ENCODE assay signal across 18 cellular contexts in the genomic region with DNA sequence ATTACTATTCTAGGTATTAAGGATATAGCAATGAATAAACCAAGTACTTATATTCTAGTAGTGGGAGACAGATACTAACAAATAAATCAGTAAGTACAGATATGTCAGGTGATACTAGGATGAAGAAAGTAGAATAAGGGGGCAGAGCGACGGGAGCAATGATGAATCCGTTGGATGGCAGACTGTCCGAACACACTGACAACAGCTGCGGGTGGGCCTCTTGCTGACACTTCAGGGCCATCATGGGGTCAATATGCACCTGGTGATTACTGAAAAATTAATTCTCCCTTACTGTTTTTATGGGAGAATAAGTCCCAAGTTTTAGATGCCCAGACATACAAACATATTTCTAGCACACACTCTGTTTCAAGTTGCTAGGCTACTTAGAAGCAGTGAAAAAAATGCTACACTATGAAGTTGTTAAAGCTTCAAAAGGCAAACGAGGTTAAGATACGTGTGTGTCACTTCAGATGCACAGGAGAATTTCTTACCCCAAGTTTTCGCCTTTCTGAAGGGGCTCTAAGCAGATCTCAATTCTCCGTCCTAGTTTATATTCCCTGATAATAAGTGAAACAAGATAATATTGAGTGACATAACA.
DNase-seq lines count a peak whose midpoint lies in the region; ATAC-seq and TF ChIP-seq lines count a peak whose summit lies in the region.
"Had no signal": no experiment of that assay in that cellular context is flagged by ENCODE, and none has a peak within 500 bp of the region (broad histone marks: within the 10 kb centered on the region; RNA-seq: fewer than 3 reads in every experiment).

No MANE protein-coding gene starts in this region.

- H2BK15ac ChIP-seq in IMR-90 (ENCODE audit: low read depth, low read length), result no peak overlapping the region; the same call in 1 of the 3 replicates

- DNase-seq in IMR-90, result peak; percentile 4
- DNase-seq in ascending aorta (ENCODE audit: low spot score in 2 of 2), result no peak
- DNase-seq in kidney tubule cell (ENCODE audit: low spot score), result peak; percentile 27
- no peak for DNase-seq in upper lobe of right lung
- no peak for DNase-seq in NCI-H1092 treated with DMSO at 0.1 percent for 48 hours (lab: John Stamatoyannopoulos, UW)
- no peak for DNase-seq in sigmoid colon
- DNase-seq: activated CD4-positive, alpha-beta T cell treated with anti-CD3 and anti-CD28 coated beads for 36 hours; activated CD8-positive, alpha-beta memory T cell treated with anti-CD3 and anti-CD28 coated beads, Interleukin-2, amount 50 U/mL, for 4 hours; activated naive CD4-positive, alpha-beta T cell treated with Interleukin-2 at 50 U/mL for 16 hours; DMS79 treated with DMSO at 0.1 percent for 48 hours; left cardiac atrium; NCI-H2171 treated with DMSO at 0.1 percent for 48 hours; NK-92 treated with Interleukin-12 subunit alpha and Interleukin-12 subunit beta, amount 100 ng/mL, for 24 hours; ovary; SIG-M5 had no signal

- H3K4me3 ChIP-seq in IMR-90 (ENCODE audit: insufficient read depth, low read depth, low read length) (no peak overlapping the region), ascending aorta (no peak overlapping the region), upper lobe of right lung (no peak overlapping the region), sigmoid colon (no peak overlapping the region)
- H3K4me3 ChIP-seq: ovary, skin epidermis, tibial nerve had no signal

- intact Hi-C loops in IMR-90 (cut with micrococcal nuclease) (no loop called here), ascending aorta (cut with DNase I) (loop anchor here (5.0 to 10.0 kb wide), 3 partner anchors 46 to 79 kb away; partner anchors contain the start of gene USP40), upper lobe of right lung (cut with DNase I) (no loop called here), sigmoid colon (cut with DNase I) (no loop called here)

- no peak overlapping the region for H2AK9ac ChIP-seq in IMR-90 (replicated peaks; ENCODE audit: low read depth, low read length, poor library complexity)

- ATAC-seq in IMR-90 (ENCODE audit: low read depth) (no peak), upper lobe of right lung (peak; percentile 24), GM19035 (IDR thresholded peaks at IDR 0.05; ENCODE audit: unreplicated experiment) (no peak)
- ATAC-seq: activated CD4-positive, alpha-beta T cell treated with anti-CD3 and anti-CD28 coated beads for 36 hours had no signal

- peaks cover 20% of the 10 kb centered on the region for H3K4me1 ChIP-seq in IMR-90 (ENCODE audit: control insufficient read depth, insufficient read depth, low read length)
- peaks cover 7 to 39% of the 10 kb centered on the region in 2 donors for H3K4me1 ChIP-seq in ascending aorta
- H3K4me1 ChIP-seq in upper lobe of right lung, result peaks cover 23% of the 10 kb centered on the region
- peaks cover 0 to 4% (median 0%) of the 10 kb centered on the region in 4 donors for H3K4me1 ChIP-seq in sigmoid colon

- H3K23ac ChIP-seq in IMR-90 (ENCODE audit: low read depth, low read length), result peak overlapping the region; percentile 87; the same call in 1 of the 2 replicates

- peak overlapping the region; percentile 74; the same call in 1 of the 2 replicates for H3K56ac ChIP-seq in IMR-90 (ENCODE audit: extremely low read depth, insufficient read depth, low read length)

- no TSS peak for BruUV-seq in IMR-90 (replicated peaks; lab: Mats Ljungman, UMichigan)

- H3K9me3 ChIP-seq in IMR-90 (ENCODE audit: control insufficient read depth, insufficient read depth, low read length) (no peaks in the 10 kb centered on the region), ascending aorta (no peaks in the 10 kb centered on the region), upper lobe of right lung (no peaks in the 10 kb centered on the region), sigmoid colon (no peaks in the 10 kb centered on the region)
- H3K9me3 ChIP-seq: ovary, tibial nerve had no signal

- H3K9me1 ChIP-seq in IMR-90 (ENCODE audit: insufficient read depth, low read length), result peaks cover 18% of the 10 kb centered on the region

- TF ChIP-seq CTCF in IMR-90 (conservative IDR thresholded peaks at IDR 0.05; ENCODE audit: low read depth, low read length) (no peak), ascending aorta (IDR thresholded peaks at IDR 0.05) (no peak), upper lobe of right lung (IDR thresholded peaks at IDR 0.05) (no peak), sigmoid colon (IDR thresholded peaks at IDR 0.05) (no peak)

- peak overlapping the region; percentile 91 for H3K14ac ChIP-seq in IMR-90 (replicated peaks; ENCODE audit: low read depth, low read length)

- peak overlapping the region; percentile 24 for H3K4me2 ChIP-seq in IMR-90 (ENCODE audit: low read depth, low read length)

- no peak for TF ChIP-seq RAD21 in IMR-90 (IDR thresholded peaks at IDR 0.05; ENCODE audit: low read length)

- POLR2A ChIA-PET in IMR-90 (lab: Charles Lee; ENCODE audit: unreplicated experiment), result no interaction called here

- H4K8ac ChIP-seq in IMR-90 (ENCODE audit: low read depth in 2 of 2, low read length in 2 of 2), result peak overlapping the region; percentile 71 to 72

- H3K9ac ChIP-seq in IMR-90 (ENCODE audit: low read depth, low read length), result no peak overlapping the region

- peak overlapping the region; percentile 89 for H3K4ac ChIP-seq in IMR-90 (ENCODE audit: low read depth, low read length)

- CTCF ChIA-PET in IMR-90 (lab: Yijun Ruan, JAX), result no interaction called here

- H3K18ac ChIP-seq in IMR-90 (ENCODE audit: low read depth, low read length), result peak overlapping the region; percentile 83; the same call in 1 of the 2 replicates

- peak overlapping the region; percentile 78 for H2BK120ac ChIP-seq in IMR-90 (ENCODE audit: low read depth, low read length)

- no peak overlapping the region for H2AFZ ChIP-seq in IMR-90 (replicated peaks; ENCODE audit: low read length, poor library complexity)

- in situ Hi-C loops in IMR-90 (cut with MboI; ENCODE audit: low sequenced_read_pairs), result no loop called here

- peaks cover 21% of the 10 kb centered on the region for H3K36me3 ChIP-seq in IMR-90 (ENCODE audit: control insufficient read depth, insufficient read depth, low read length)
- H3K36me3 ChIP-seq in ascending aorta, result peaks cover 2 to 36% of the 10 kb centered on the region in 2 donors
- H3K36me3 ChIP-seq in upper lobe of right lung, result peaks cover 81% of the 10 kb centered on the region
- peaks cover 1 to 89% (median 33%) of the 10 kb centered on the region in 4 donors for H3K36me3 ChIP-seq in sigmoid colon
- H3K36me3 ChIP-seq: ovary had no signal

- H3K27ac ChIP-seq in IMR-90 (ENCODE audit: insufficient read depth, low read length) (peak overlapping the region; percentile 14), ascending aorta (peak overlapping the region; percentile 82 to 86), upper lobe of right lung (peak overlapping the region; percentile 79), sigmoid colon (no peak overlapping the region)
- H3K27ac ChIP-seq: ovary had no signal

- no CpG with 5 or more reads among the region's 9 CpGs for WGBS in IMR-90 (ENCODE audit: extremely low coverage in 2 of 2, insufficient read length in 1 of 2), 2 experiments
- WGBS in sigmoid colon, 2 donors, result 92% methylated on average over 9 of the region's 9 CpGs

- no peaks in the 10 kb centered on the region for H3K27me3 ChIP-seq in IMR-90 (ENCODE audit: control insufficient read depth, insufficient read depth, low read length)
- no peaks in the 10 kb centered on the region for H3K27me3 ChIP-seq in ascending aorta
- H3K27me3 ChIP-seq in upper lobe of right lung, result no peaks in the 10 kb centered on the region
- no peaks in the 10 kb centered on the region for H3K27me3 ChIP-seq in sigmoid colon
- H3K27me3 ChIP-seq: ovary, tibial nerve had no signal

- H2BK20ac ChIP-seq in IMR-90 (ENCODE audit: low read depth, low read length), result peak overlapping the region; percentile 83

- peak overlapping the region; percentile 46; the same call in 1 of the 2 replicates for H4K5ac ChIP-seq in IMR-90 (ENCODE audit: low read depth, low read length)

- dilution Hi-C loops in IMR-90 (cut with HindIII; ENCODE audit: low sequenced_read_pairs, unreplicated experiment), result no loop called here

- peaks cover 0 to 4% of the 10 kb centered on the region in 2 experiments; a peak in 1 of 4 replicates for H3K79me1 ChIP-seq in IMR-90 (ENCODE audit: low read depth in 1 of 2, low read length in 2 of 2)

- no peaks in the 10 kb centered on the region; the same call in 1 of the 2 replicates for H4K20me1 ChIP-seq in IMR-90 (ENCODE audit: insufficient read depth, low read length)

- TF ChIP-seq EP300 in sigmoid colon (IDR thresholded peaks at IDR 0.05), result no peak

- peak overlapping the region; percentile 79 for H4K91ac ChIP-seq in IMR-90 (ENCODE audit: insufficient read depth, low read depth, low read length)

- no peak for TF ChIP-seq POLR2A in IMR-90 (IDR thresholded peaks at IDR 0.05; ENCODE audit: low read depth, low read length)
- no peak for TF ChIP-seq POLR2A in sigmoid colon (IDR thresholded peaks at IDR 0.05)

- H2BK5ac ChIP-seq in IMR-90 (ENCODE audit: low read depth, low read length, poor library complexity, severe bottlenecking), result peak overlapping the region; percentile 79

- H2AK5ac ChIP-seq in IMR-90 (ENCODE audit: low read depth, low read length), result no peak overlapping the region

TF ChIP-seq in IMR-90, 13 proteins besides CTCF, POLR2A, EP300 and RAD21 (continues in another document):
- TF ChIP-seq CHD1 (IDR thresholded peaks at IDR 0.05; ENCODE audit: low read depth, low read length) (no peak), BHLHE40 (IDR thresholded peaks at IDR 0.05; ENCODE audit: low read depth, low read length) (no peak), NFE2L2 (IDR thresholded peaks at IDR 0.05; ENCODE audit: low read depth, low read length) (no peak), MAZ (IDR thresholded peaks at IDR 0.05; ENCODE audit: borderline replicate concordance, low read depth, low read length) (no peak), CEBPB (IDR thresholded peaks at IDR 0.05; ENCODE audit: low read depth, low read length) (no peak), MAFK (IDR thresholded peaks at IDR 0.05; ENCODE audit: low read depth, low read length) (no peak), RFX5 (IDR thresholded peaks at IDR 0.05; ENCODE audit: low read depth, low read length) (no peak), MXI1 (IDR thresholded peaks at IDR 0.05; ENCODE audit: borderline replicate concordance, low read depth, low read length) (no peak), RCOR1 (IDR thresholded peaks at IDR 0.05; ENCODE audit: insufficient replicate concordance, low read length) (no peak)
- TF ChIP-seq, protein P1, sequence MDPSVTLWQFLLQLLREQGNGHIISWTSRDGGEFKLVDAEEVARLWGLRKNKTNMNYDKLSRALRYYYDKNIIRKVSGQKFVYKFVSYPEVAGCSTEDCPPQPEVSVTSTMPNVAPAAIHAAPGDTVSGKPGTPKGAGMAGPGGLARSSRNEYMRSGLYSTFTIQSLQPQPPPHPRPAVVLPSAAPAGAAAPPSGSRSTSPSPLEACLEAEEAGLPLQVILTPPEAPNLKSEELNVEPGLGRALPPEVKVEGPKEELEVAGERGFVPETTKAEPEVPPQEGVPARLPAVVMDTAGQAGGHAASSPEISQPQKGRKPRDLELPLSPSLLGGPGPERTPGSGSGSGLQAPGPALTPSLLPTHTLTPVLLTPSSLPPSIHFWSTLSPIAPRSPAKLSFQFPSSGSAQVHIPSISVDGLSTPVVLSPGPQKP (IDR thresholded peaks at IDR 0.05; ENCODE audit: borderline replicate concordance, low read depth, low read length), result no peak

Comparison
In these comparisons a context has a peak if more than half of its experiments do, and no peak if none do; other contexts are left out.
1. DNase-seq: peak in IMR-90 (single experiment) and kidney tubule cell (single experiment); none in ascending aorta (0 of 2), upper lobe of right lung (single experiment), NCI-H1092 treated with DMSO at 0.1 percent for 48 hours (single experiment) and sigmoid colon (single experiment).
2. H3K27ac ChIP-seq: peak in IMR-90 (single experiment), ascending aorta (2 of 2) and upper lobe of right lung (single experiment); none in sigmoid colon (0 of 4).